ENCODE assay signal across 17 cellular contexts in the genomic region with DNA sequence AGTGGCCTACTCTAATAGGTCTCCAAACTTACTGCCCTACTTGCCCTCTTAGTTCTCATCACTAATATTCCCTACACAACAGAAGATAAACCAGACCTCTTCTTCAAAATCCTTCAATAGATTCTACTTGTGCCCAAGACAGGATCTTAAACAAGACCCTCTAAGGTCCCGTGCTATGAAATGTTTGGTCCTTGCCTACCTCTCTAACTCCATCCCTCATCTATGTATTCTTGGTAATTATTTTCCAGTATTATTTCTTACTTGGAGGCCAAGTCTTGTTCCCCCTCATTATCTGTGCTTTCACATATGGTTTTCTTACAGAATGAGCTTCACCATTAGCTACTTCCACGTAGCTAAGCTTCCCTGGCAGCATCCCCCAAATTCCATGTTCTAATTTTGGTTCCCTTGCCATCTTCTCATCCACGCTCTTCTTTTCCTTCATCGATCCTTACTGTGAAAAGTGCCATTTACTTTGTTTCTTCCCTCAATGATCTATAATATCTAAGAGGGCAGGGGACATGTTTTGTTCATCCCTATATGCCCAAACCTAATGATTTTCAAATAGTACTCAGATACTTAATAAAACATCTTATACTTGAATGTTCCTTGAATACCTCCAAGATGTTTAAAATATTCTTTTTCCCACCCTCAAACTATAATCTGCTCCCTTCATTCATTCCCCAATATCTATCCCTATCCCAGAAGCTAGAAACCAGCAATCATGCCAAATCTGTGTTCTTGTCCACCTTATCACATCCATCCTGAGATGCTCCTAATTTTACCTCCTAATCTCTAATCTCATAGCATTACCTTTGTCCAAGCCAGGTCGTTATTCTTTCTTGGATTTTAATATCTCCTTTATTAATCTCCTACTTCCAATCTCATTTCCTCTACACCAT. TPM values are rescaled to one million over a fixed set of nuclear protein-coding genes. Genes with fewer than 3 reads are reported as not detected.
DNase-seq lines count a peak whose midpoint lies in the region; ATAC-seq and TF ChIP-seq lines count a peak whose summit lies in the region.
"Had no signal": no experiment of that assay in that cellular context is flagged by ENCODE, and none has a peak within 500 bp of the region (broad histone marks: within the 10 kb centered on the region; RNA-seq: fewer than 3 reads in every experiment).

No MANE protein-coding gene starts in this region.

- peak overlapping the region; percentile 43 for H3K27ac Mint-ChIP-seq in CD4-positive, alpha-beta T cell
- H3K27ac Mint-ChIP-seq in H9 (peak overlapping the region in 1 of 3 experiments; percentile 56; a peak in 2 of 7 replicates), natural killer cell (peak overlapping the region; percentile 64 to 70)
- H3K27ac Mint-ChIP-seq in activated naive CD8-positive, alpha-beta T cell treated with anti-CD3 and anti-CD28 coated beads, Interleukin-2, amount 10 ng/mL, durations not matched to agents 7 days and 5 days, result no peak overlapping the region

- peaks cover 3% of the 10 kb centered on the region for H3K79me1 ChIP-seq in H9 (ENCODE audit: insufficient read depth, low read depth, low read length, poor library complexity, severe bottlenecking)

- H3K9ac ChIP-seq in H9 (ENCODE audit: extremely low read depth, insufficient read length, low read length), result no peak overlapping the region
- H3K9ac ChIP-seq: GM23248 had no signal

- H3K4me1 Mint-ChIP-seq in CD4-positive, alpha-beta T cell (ENCODE audit: low read depth), result peaks cover 88% of the 10 kb centered on the region
- H3K4me1 Mint-ChIP-seq in H9 (peaks cover 55 to 69% of the 10 kb centered on the region in 2 experiments), natural killer cell (peaks cover 82 to 83% of the 10 kb centered on the region in 2 donors)
- H3K4me1 Mint-ChIP-seq in activated naive CD8-positive, alpha-beta T cell treated with anti-CD3 and anti-CD28 coated beads, Interleukin-2, amount 10 ng/mL, durations not matched to agents 7 days and 5 days, result peaks cover 65% of the 10 kb centered on the region

- no peak overlapping the region for H2BK15ac ChIP-seq in H9 (ENCODE audit: low read depth, low read length)

- H2BK12ac ChIP-seq in H9 (ENCODE audit: insufficient read length, low read depth, low read length), result no peak overlapping the region

- no peak for ATAC-seq in CD4-positive, alpha-beta T cell (ENCODE audit: poor library complexity)
- no peak for ATAC-seq in activated naive CD8-positive, alpha-beta T cell treated with anti-CD3 and anti-CD28 coated beads, Interleukin-2, amount 10 ng/mL, durations not matched to agents 7 days and 5 days (ENCODE audit: low read depth)
- ATAC-seq in natural killer cell, result no peak
- no peak for ATAC-seq in HG03521 (IDR thresholded peaks at IDR 0.05; ENCODE audit: unreplicated experiment)
- ATAC-seq: left ventricle myocardium superior had no signal

- no peaks in the 10 kb centered on the region for H3K27me3 Mint-ChIP-seq in CD4-positive, alpha-beta T cell
- H3K27me3 Mint-ChIP-seq in H9 (ENCODE audit: low read depth) (no peaks in the 10 kb centered on the region; the same call in 1 of the 2 replicates), natural killer cell (ENCODE audit: low read depth in 2 of 2) (no peaks in the 10 kb centered on the region)
- H3K27me3 Mint-ChIP-seq in activated naive CD8-positive, alpha-beta T cell treated with anti-CD3 and anti-CD28 coated beads, Interleukin-2, amount 10 ng/mL, durations not matched to agents 7 days and 5 days, result no peaks in the 10 kb centered on the region

- no peak overlapping the region for H3K4me2 ChIP-seq in H9 (ENCODE audit: insufficient read depth, insufficient read length, low read length)

- no peak overlapping the region for H2AFZ ChIP-seq in H9 (ENCODE audit: low read length)
- H2AFZ ChIP-seq: GM23248 had no signal

- H3K4me1 ChIP-seq in H9 (ENCODE audit: insufficient read depth, low read length), result peaks cover 2% of the 10 kb centered on the region; the same call in 1 of the 2 replicates

- no peak overlapping the region for H3K14ac ChIP-seq in H9 (ENCODE audit: insufficient read depth, low read length)

- H4K20me1 ChIP-seq in H9 (ENCODE audit: control insufficient read depth, insufficient read depth, insufficient read length), result no peaks in the 10 kb centered on the region

- TF ChIP-seq CTCF in CD4-positive, alpha-beta T cell (IDR thresholded peaks at IDR 0.05), result no peak
- TF ChIP-seq CTCF in H9 (conservative IDR thresholded peaks at IDR 0.05) (no peak), natural killer cell (IDR thresholded peaks at IDR 0.05) (no peak)

- peaks cover 94% of the 10 kb centered on the region for H3K36me3 Mint-ChIP-seq in CD4-positive, alpha-beta T cell (ENCODE audit: low read depth)
- H3K36me3 Mint-ChIP-seq in H9 (ENCODE audit: insufficient read depth in 1 of 3, low read depth in 3 of 3) (peaks cover 67 to 94% (median 83%) of the 10 kb centered on the region in 3 experiments), natural killer cell (peaks cover 18% of the 10 kb centered on the region)
- H3K36me3 Mint-ChIP-seq in activated naive CD8-positive, alpha-beta T cell treated with anti-CD3 and anti-CD28 coated beads, Interleukin-2, amount 10 ng/mL, durations not matched to agents 7 days and 5 days, result peaks cover 54% of the 10 kb centered on the region

- H3K79me2 ChIP-seq in H9 (ENCODE audit: insufficient read depth, low read length), result peaks cover 88% of the 10 kb centered on the region

- POLR2A ChIA-PET in CD4-positive, alpha-beta T cell (lab: Charles Lee), result interaction anchor here (1.0 to 1.6 kb wide), 2 partner anchors 8 to 17 kb away, joined by 4 read pairs; no protein-coding TSS in a partner anchor
- POLR2A ChIA-PET in activated naive CD8-positive, alpha-beta T cell treated with anti-CD3 and anti-CD28 coated beads, Interleukin-2, amount 10 ng/mL, durations not matched to agents 7 days and 5 days (lab: Charles Lee), result interaction anchor here (0.5 to 0.7 kb wide), 2 partner anchors 28 to 61 kb away, joined by 3 to 7 read pairs; no protein-coding TSS in a partner anchor

- H3K4ac ChIP-seq in H9 (ENCODE audit: low read depth, low read length), result no peak overlapping the region

- H3K18ac ChIP-seq in H9 (ENCODE audit: insufficient read length, low read depth, low read length), result no peak overlapping the region

- H3K56ac ChIP-seq in H9 (ENCODE audit: insufficient read length, low read depth, low read length), result no peak overlapping the region

- no peak overlapping the region for H3K27ac ChIP-seq in CD4-positive, alpha-beta T cell (ENCODE audit: low read depth, low read length)
- H3K27ac ChIP-seq in H9 (ENCODE audit: insufficient read length, low read depth, low read length), result no peak overlapping the region
- H3K27ac ChIP-seq: GM23248, SJSA1 had no signal

- H3K23me2 ChIP-seq in H9 (ENCODE audit: insufficient read length, low read depth, low read length, poor library complexity, severe bottlenecking), result peaks cover 3% of the 10 kb centered on the region

- no peaks in the 10 kb centered on the region for H3K9me3 ChIP-seq in CD4-positive, alpha-beta T cell (ENCODE audit: control insufficient read depth, low read length)
- H3K9me3 ChIP-seq in H9 (ENCODE audit: control insufficient read depth, low read depth, low read length), result no peaks in the 10 kb centered on the region
- H3K9me3 ChIP-seq: SJSA1 had no signal

- CTCF ChIA-PET in CD4-positive, alpha-beta T cell (lab: Charles Lee), result no interaction called here

- WGBS in H9 (ENCODE audit: extremely low coverage, insufficient read length, low lambda C conversion rate), result 100% methylated on average over 1 of the region's 5 CpGs

- H4K5ac ChIP-seq in H9 (ENCODE audit: insufficient read length, low read depth, low read length), result no peak overlapping the region

- H2BK20ac ChIP-seq in H9 (ENCODE audit: low read depth, low read length, poor library complexity, severe bottlenecking), result no peak overlapping the region

- no peak overlapping the region for H2AK5ac ChIP-seq in H9 (ENCODE audit: insufficient read length, low read length)

- intact Hi-C loops in CD4-positive, alpha-beta T cell (cut with DNase I, micrococcal nuclease), result no loop called here
- intact Hi-C loops in natural killer cell (cut with micrococcal nuclease), result no loop called here

- H4K91ac ChIP-seq in H9 (ENCODE audit: insufficient read length, low read depth, low read length), result no peak overlapping the region

- peak overlapping the region; percentile 65 for H3K4me3 Mint-ChIP-seq in CD4-positive, alpha-beta T cell
- H3K4me3 Mint-ChIP-seq in H9 (peak overlapping the region; percentile 3 to 4; a peak in 4 of 5 replicates), natural killer cell (peak overlapping the region; percentile 42)
- peak overlapping the region; percentile 31 for H3K4me3 Mint-ChIP-seq in activated naive CD8-positive, alpha-beta T cell treated with anti-CD3 and anti-CD28 coated beads, Interleukin-2, amount 10 ng/mL, durations not matched to agents 7 days and 5 days

- H3K9me3 Mint-ChIP-seq in CD4-positive, alpha-beta T cell, result no peaks in the 10 kb centered on the region
- H3K9me3 Mint-ChIP-seq in H9 (no peaks in the 10 kb centered on the region; a peak in 1 of 5 replicates), natural killer cell (no peaks in the 10 kb centered on the region)
- no peaks in the 10 kb centered on the region for H3K9me3 Mint-ChIP-seq in activated naive CD8-positive, alpha-beta T cell treated with anti-CD3 and anti-CD28 coated beads, Interleukin-2, amount 10 ng/mL, durations not matched to agents 7 days and 5 days

- no peak overlapping the region for H4K8ac ChIP-seq in H9 (replicated peaks; ENCODE audit: insufficient read length, low read depth, low read length)

- no peak overlapping the region for H3K23ac ChIP-seq in H9 (ENCODE audit: insufficient read length, low read depth, low read length)

- no peak overlapping the region for H3T11ph ChIP-seq in H9 (ENCODE audit: low read length)

- H2BK120ac ChIP-seq in H9 (ENCODE audit: low read depth, low read length, poor library complexity, severe bottlenecking), result no peak overlapping the region

- H3K27me3 ChIP-seq in CD4-positive, alpha-beta T cell (ENCODE audit: control insufficient read depth, insufficient read depth, low read length), result no peaks in the 10 kb centered on the region
- no peaks in the 10 kb centered on the region for H3K27me3 ChIP-seq in H9 (ENCODE audit: insufficient read depth, low read length)
- H3K27me3 ChIP-seq: SJSA1 had no signal

- no peak for DNase-seq in CD4-positive, alpha-beta T cell
- DNase-seq in H9 (no peak), natural killer cell (no peak), NCI-H1436 treated with DMSO at 0.1 percent for 48 hours (lab: John Stamatoyannopoulos, UW) (no peak), ureter (ENCODE audit: low spot score) (no peak)
- DNase-seq in activated naive CD8-positive, alpha-beta T cell treated with anti-CD3 and anti-CD28 coated beads, Interleukin-2, amount 10 ng/mL, durations not matched to agents 7 days and 5 days, result no peak
- no peak for DNase-seq in stimulated activated naive CD4-positive, alpha-beta T cell treated with Interleukin-2 at 50 U/mL for 16 hours (lab: John Stamatoyannopoulos, UW)
- DNase-seq: aorta; effector CD4-positive, alpha-beta T cell; GM23248; left ventricle myocardium superior; NCI-H1417 treated with DMSO at 0.1 percent for 48 hours; NCI-H526 treated with DMSO at 0.1 percent for 48 hours; stimulated activated CD4-positive, alpha-beta T cell treated with anti-CD3 and anti-CD28 coated beads, Interleukin-2, amount 100 ng/mL, for 48 hours had no signal

- H2BK5ac ChIP-seq in H9 (ENCODE audit: insufficient read length, low read length), result no peak overlapping the region

RNA-seq across cellular contexts. Expression of a gene that starts 10.1 kb away (rescaled TPM):
- 100 to 1,000 TPM; 507 to 528 TPM for total RNA-seq in CD4-positive, alpha-beta T cell
- 1,044 and 1,062 TPM in 2 replicates for total RNA-seq in H9 (2021)
- 100 to 1,000 TPM; 658 to 677 TPM for total RNA-seq in activated naive CD8-positive, alpha-beta T cell treated with anti-CD3 and anti-CD28 coated beads, Interleukin-2, amount 10 ng/mL, durations not matched to agents 7 days and 5 days
- total RNA-seq in natural killer cell, result 100 to 1,000 TPM; 501 to 547 (median 515) TPM
- total RNA-seq in ureter, result 591 TPM

RNA-seq across cellular contexts. Expression of a gene that starts 20.7 kb away (rescaled TPM):
- not detected for total RNA-seq in CD4-positive, alpha-beta T cell
- total RNA-seq in H9 (2021), result 0.07 and 0.59 TPM in 2 replicates
- total RNA-seq in activated naive CD8-positive, alpha-beta T cell treated with anti-CD3 and anti-CD28 coated beads, Interleukin-2, amount 10 ng/mL, durations not matched to agents 7 days and 5 days, result not detected
- under 1 TPM in 2 of 3 donors, not detected in 1; 0.68 to 0.85 TPM for total RNA-seq in natural killer cell
- 0.49 TPM for total RNA-seq in ureter
- total RNA-seq: glomerular endothelial cell, GM23248, SJSA1 had no signal

Comparison
In these comparisons a context has a peak if more than half of its experiments do, and no peak if none do; other contexts are left out.
1. H3K4me3 Mint-ChIP-seq: peak in every context shown above with its lines; median percentile 65 in CD4-positive, alpha-beta T cell; 42 in natural killer cell; 31 in activated naive CD8-positive, alpha-beta T cell treated with anti-CD3 and anti-CD28 coated beads, Interleukin-2, amount 10 ng/mL, durations not matched to agents 7 days and 5 days; 4 in H9.